In genomic region chr20:40506567-40506966, GRCh38 we compare ENCODE assay signal across 7 cellular contexts.
A peak's percentile ranks its signal among the peaks of the same experiment; 100 is the strongest.
DNase-seq lines count a peak whose midpoint lies in the region; ATAC-seq and TF ChIP-seq lines count a peak whose summit lies in the region.

No MANE protein-coding gene starts in this region.

- TF ChIP-seq EP300 in esophagus muscularis mucosa (IDR thresholded peaks at IDR 0.05): no peak

- H3K4me1 ChIP-seq in esophagus muscularis mucosa: peaks cover 0 to 7% (median 1%) of the 10 kb centered on the region in 4 donors

- TF ChIP-seq POLR2A in esophagus muscularis mucosa (IDR thresholded peaks at IDR 0.05; ENCODE audit: low read depth): no peak

- peaks cover 0 to 3% of the 10 kb centered on the region in 2 donors for H3K27me3 Mint-ChIP-seq in natural killer cell (ENCODE audit: low read depth in 2 of 2)

- TF ChIP-seq CTCF in HFF-Myc (IDR thresholded peaks at IDR 0.05; ENCODE audit: low read depth, low read length, missing control alignments) (no peak), esophagus muscularis mucosa (IDR thresholded peaks at IDR 0.05) (no peak), natural killer cell (IDR thresholded peaks at IDR 0.05) (no peak)

- WGBS in esophagus muscularis mucosa: 42% methylated on average over 8 of the region's 9 CpGs

- no peaks in the 10 kb centered on the region for H3K36me3 ChIP-seq in esophagus muscularis mucosa

- H3K9me3 ChIP-seq in esophagus muscularis mucosa: no peaks in the 10 kb centered on the region

- H3K4me1 Mint-ChIP-seq in natural killer cell: no peaks in the 10 kb centered on the region

- no peaks in the 10 kb centered on the region for H3K36me3 Mint-ChIP-seq in natural killer cell

- H3K27ac Mint-ChIP-seq in natural killer cell: no peak overlapping the region

- intact Hi-C loops in esophagus muscularis mucosa (cut with DNase I) (no loop called here), natural killer cell (cut with micrococcal nuclease) (no loop called here)

- no peaks in the 10 kb centered on the region for H3K27me3 ChIP-seq in esophagus muscularis mucosa

- DNase-seq in HFF-Myc (ENCODE audit: extremely low read depth, low read depth): peak; percentile 75
- DNase-seq in SK-N-DZ (ENCODE audit: low spot score): peak; percentile 37
- DNase-seq in esophagus muscularis mucosa (ENCODE audit: extremely low spot score): peak; percentile 94
- DNase-seq in natural killer cell: peak; percentile 15
- DNase-seq in activated effector memory CD4-positive, alpha-beta T cell treated with anti-CD3 and anti-CD28 coated beads, Interleukin-2, amount 50 U/mL, for 16 hours: no peak
- DNase-seq in stimulated activated naive CD4-positive, alpha-beta T cell (lab: John Stamatoyannopoulos, UW): no peak

- no peak overlapping the region for H3K4me3 Mint-ChIP-seq in natural killer cell

- no peak overlapping the region for H3K4me3 ChIP-seq in HFF-Myc (replicated peaks; ENCODE audit: low read depth, low read length)
- H3K4me3 ChIP-seq in esophagus muscularis mucosa: no peak overlapping the region

- H3K9me3 Mint-ChIP-seq in natural killer cell: no peaks in the 10 kb centered on the region

- H3K27ac ChIP-seq in esophagus muscularis mucosa (replicated peaks in 1 of 4): no peak overlapping the region

- ATAC-seq in natural killer cell: peak in 2 of 3 donors; percentile 48 to 61
- no peak for ATAC-seq in GM18519 (IDR thresholded peaks at IDR 0.05; ENCODE audit: low FRiP score, unreplicated experiment)

Comparison
In these comparisons a context has a peak if more than half of its experiments do, and no peak if none do; other contexts are left out.
1. DNase-seq: peak in HFF-Myc (single experiment), SK-N-DZ (single experiment), esophagus muscularis mucosa (single experiment) and natural killer cell (single experiment); none in activated effector memory CD4-positive, alpha-beta T cell treated with anti-CD3 and anti-CD28 coated beads, Interleukin-2, amount 50 U/mL, for 16 hours (single experiment) and stimulated activated naive CD4-positive, alpha-beta T cell (0 of 6).